Comparison of ENCODE assay signal across 1 cellular context in the genomic region with DNA sequence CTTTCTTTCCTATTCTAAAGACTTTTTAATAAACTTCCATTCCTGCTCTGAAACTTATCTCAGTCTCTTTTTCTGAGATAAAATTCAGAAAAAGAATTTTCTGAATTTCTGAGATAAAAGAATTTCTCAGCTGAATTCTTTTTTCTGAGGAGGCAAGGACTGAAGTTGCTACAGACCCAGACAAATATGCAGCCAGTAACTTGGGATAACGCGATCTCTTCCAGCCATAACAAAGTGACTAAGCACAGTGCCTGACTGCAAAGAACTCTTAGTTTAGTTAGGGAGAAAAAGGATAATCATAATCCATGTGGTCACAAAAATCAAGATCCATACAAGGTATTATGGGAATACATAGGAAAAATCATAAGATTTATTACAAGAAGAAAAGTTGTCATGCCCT.
TF ChIP-seq lines count a peak whose summit lies in the region.

No MANE protein-coding gene starts in this region.

TF ChIP-seq in SK-N-SH, 30 proteins besides CTCF, POLR2A, EP300 and RAD21 (continued from another document):
- TF ChIP-seq, protein P1, sequence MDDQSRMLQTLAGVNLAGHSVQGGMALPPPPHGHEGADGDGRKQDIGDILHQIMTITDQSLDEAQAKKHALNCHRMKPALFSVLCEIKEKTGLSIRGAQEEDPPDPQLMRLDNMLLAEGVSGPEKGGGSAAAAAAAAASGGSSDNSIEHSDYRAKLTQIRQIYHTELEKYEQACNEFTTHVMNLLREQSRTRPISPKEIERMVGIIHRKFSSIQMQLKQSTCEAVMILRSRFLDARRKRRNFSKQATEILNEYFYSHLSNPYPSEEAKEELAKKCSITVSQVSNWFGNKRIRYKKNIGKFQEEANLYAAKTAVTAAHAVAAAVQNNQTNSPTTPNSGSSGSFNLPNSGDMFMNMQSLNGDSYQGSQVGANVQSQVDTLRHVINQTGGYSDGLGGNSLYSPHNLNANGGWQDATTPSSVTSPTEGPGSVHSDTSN (IDR thresholded peaks at IDR 0.05), result no peak
- TF ChIP-seq FOXJ3 (CRISPR knock-in tag; IDR thresholded peaks at IDR 0.05), result no peak
- no peak for TF ChIP-seq TEAD4 (IDR thresholded peaks at IDR 0.05; ENCODE audit: borderline replicate concordance, insufficient read depth)
- TF ChIP-seq, protein P2, sequence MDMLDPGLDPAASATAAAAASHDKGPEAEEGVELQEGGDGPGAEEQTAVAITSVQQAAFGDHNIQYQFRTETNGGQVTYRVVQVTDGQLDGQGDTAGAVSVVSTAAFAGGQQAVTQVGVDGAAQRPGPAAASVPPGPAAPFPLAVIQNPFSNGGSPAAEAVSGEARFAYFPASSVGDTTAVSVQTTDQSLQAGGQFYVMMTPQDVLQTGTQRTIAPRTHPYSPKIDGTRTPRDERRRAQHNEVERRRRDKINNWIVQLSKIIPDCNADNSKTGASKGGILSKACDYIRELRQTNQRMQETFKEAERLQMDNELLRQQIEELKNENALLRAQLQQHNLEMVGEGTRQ (IDR thresholded peaks at IDR 0.05; ENCODE audit: borderline replicate concordance, low read depth, low read length), result no peak
- TF ChIP-seq MXI1 (IDR thresholded peaks at IDR 0.05; ENCODE audit: low read depth, low read length), result no peak
- TF ChIP-seq ELF1 (IDR thresholded peaks at IDR 0.05), result no peak
- no peak for TF ChIP-seq JUND (IDR thresholded peaks at IDR 0.05)
